ENCODE assay signal across 1 cellular context in the genomic region with DNA sequence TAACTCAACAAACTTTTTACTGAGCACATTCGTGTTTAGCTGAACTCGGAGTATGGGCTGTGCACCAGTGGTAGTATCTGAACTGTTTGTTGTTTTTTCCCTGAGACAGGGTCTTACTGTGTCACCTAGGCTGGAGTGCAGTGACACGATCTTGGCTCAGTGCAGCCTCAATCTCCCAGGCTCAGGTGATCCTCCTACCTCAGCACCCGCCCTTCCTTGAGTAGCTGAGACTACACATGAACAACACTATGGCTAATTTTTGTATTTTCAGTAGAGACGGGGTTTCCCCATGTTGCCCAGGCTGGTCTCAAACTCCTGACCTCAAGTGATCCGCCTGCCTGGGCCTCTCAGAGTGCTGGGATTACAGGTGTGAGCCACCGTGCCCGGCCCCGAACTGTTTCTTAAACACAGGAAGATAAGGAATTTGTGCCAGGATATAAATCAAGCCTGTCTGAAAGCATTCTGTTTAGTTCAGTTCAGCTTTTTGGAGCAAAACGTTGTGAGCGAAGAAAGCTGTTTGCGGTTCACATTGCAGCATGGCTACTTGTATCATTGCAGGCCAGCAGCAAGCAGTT.
TF ChIP-seq lines count a peak whose summit lies in the region.

No MANE protein-coding gene starts in this region.

TF ChIP-seq in GM12878, 131 proteins besides CTCF, POLR2A, EP300 and RAD21 (continued from another document):
- TF ChIP-seq, protein P1, sequence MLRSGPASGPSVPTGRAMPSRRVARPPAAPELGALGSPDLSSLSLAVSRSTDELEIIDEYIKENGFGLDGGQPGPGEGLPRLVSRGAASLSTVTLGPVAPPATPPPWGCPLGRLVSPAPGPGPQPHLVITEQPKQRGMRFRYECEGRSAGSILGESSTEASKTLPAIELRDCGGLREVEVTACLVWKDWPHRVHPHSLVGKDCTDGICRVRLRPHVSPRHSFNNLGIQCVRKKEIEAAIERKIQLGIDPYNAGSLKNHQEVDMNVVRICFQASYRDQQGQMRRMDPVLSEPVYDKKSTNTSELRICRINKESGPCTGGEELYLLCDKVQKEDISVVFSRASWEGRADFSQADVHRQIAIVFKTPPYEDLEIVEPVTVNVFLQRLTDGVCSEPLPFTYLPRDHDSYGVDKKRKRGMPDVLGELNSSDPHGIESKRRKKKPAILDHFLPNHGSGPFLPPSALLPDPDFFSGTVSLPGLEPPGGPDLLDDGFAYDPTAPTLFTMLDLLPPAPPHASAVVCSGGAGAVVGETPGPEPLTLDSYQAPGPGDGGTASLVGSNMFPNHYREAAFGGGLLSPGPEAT (IDR thresholded peaks at IDR 0.05; ENCODE audit: low read depth): no peak
- TF ChIP-seq SMARCA5 (IDR thresholded peaks at IDR 0.05): 0 out of 2 replicates have a peak, but pooled peaks have one; percentile 21
- TF ChIP-seq GATAD2B (conservative IDR thresholded peaks at IDR 0.05; ENCODE audit: low read depth): no peak
